In genomic region chr6:37819177-37819801, GRCh38 we compare ENCODE assay signal across 1 cellular context.
TF ChIP-seq lines count a peak whose summit lies in the region.

ZFAND3 (plus strand) TSS chr6:37819727; CDS start chr6:37819946, 219 bp downstream.

TF ChIP-seq in HepG2, 621 proteins besides CTCF, POLR2A, EP300 and RAD21 (continued from another document and continues in another):
- TF ChIP-seq ZBTB37 (CRISPR knock-in tag; IDR thresholded peaks at IDR 0.05) = no peak
- TF ChIP-seq GATAD2A (CRISPR knock-in tag; IDR thresholded peaks at IDR 0.05) = no peak
- peak; percentile 71; the same call in 1 of the 2 replicates for TF ChIP-seq YEATS2 (CRISPR knock-in tag; IDR thresholded peaks at IDR 0.05; ENCODE audit: borderline replicate concordance)
- 0 out of 2 replicates have a peak, but pooled peaks have one; percentile 3 for TF ChIP-seq STAG1 (CRISPR knock-in tag; IDR thresholded peaks at IDR 0.05)
- TF ChIP-seq, protein P1, sequence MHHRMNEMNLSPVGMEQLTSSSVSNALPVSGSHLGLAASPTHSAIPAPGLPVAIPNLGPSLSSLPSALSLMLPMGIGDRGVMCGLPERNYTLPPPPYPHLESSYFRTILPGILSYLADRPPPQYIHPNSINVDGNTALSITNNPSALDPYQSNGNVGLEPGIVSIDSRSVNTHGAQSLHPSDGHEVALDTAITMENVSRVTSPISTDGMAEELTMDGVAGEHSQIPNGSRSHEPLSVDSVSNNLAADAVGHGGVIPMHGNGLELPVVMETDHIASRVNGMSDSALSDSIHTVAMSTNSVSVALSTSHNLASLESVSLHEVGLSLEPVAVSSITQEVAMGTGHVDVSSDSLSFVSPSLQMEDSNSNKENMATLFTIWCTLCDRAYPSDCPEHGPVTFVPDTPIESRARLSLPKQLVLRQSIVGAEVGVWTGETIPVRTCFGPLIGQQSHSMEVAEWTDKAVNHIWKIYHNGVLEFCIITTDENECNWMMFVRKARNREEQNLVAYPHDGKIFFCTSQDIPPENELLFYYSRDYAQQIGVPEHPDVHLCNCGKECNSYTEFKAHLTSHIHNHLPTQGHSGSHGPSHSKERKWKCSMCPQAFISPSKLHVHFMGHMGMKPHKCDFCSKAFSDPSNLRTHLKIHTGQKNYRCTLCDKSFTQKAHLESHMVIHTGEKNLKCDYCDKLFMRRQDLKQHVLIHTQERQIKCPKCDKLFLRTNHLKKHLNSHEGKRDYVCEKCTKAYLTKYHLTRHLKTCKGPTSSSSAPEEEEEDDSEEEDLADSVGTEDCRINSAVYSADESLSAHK (CRISPR knock-in tag; IDR thresholded peaks at IDR 0.05; ENCODE audit: borderline replicate concordance) = no peak
- TF ChIP-seq ZNF441 (CRISPR knock-in tag; IDR thresholded peaks at IDR 0.05; ENCODE audit: borderline replicate concordance) = peak; percentile 79; the same call in 1 of the 2 replicates
- no peak for TF ChIP-seq ADNP (CRISPR knock-in tag; IDR thresholded peaks at IDR 0.05)
- TF ChIP-seq ZNF143 (CRISPR knock-in tag; IDR thresholded peaks at IDR 0.05) = peak; percentile 43; the same call in 1 of the 2 replicates
- TF ChIP-seq ZKSCAN1 (IDR thresholded peaks at IDR 0.05; ENCODE audit: low read length) = 0 out of 2 replicates have a peak, but pooled peaks have one; percentile 2
- TF ChIP-seq ZGPAT (CRISPR knock-in tag; IDR thresholded peaks at IDR 0.05) = peak; percentile 92
- peak; percentile 56; the same call in 1 of the 2 replicates for TF ChIP-seq SMAD1 (CRISPR knock-in tag; IDR thresholded peaks at IDR 0.05; ENCODE audit: borderline replicate concordance, low read depth)
- peak; percentile 25; the same call in 1 of the 2 replicates for TF ChIP-seq ZNF777 (CRISPR knock-in tag; IDR thresholded peaks at IDR 0.05)
- TF ChIP-seq, protein P2, sequence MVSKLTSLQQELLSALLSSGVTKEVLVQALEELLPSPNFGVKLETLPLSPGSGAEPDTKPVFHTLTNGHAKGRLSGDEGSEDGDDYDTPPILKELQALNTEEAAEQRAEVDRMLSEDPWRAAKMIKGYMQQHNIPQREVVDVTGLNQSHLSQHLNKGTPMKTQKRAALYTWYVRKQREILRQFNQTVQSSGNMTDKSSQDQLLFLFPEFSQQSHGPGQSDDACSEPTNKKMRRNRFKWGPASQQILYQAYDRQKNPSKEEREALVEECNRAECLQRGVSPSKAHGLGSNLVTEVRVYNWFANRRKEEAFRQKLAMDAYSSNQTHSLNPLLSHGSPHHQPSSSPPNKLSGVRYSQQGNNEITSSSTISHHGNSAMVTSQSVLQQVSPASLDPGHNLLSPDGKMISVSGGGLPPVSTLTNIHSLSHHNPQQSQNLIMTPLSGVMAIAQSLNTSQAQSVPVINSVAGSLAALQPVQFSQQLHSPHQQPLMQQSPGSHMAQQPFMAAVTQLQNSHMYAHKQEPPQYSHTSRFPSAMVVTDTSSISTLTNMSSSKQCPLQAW (CRISPR knock-in tag; IDR thresholded peaks at IDR 0.05) = peak; percentile 74
- no peak; the same call in 1 of the 2 replicates for TF ChIP-seq ZNF552 (CRISPR knock-in tag; IDR thresholded peaks at IDR 0.05; ENCODE audit: borderline replicate concordance)
- TF ChIP-seq ZNF331 (CRISPR knock-in tag; IDR thresholded peaks at IDR 0.05) = 0 out of 2 replicates have a peak, but pooled peaks have one; percentile 29
- no peak for TF ChIP-seq ZBTB7A (CRISPR knock-in tag; IDR thresholded peaks at IDR 0.05)
- TF ChIP-seq ZBTB3 (CRISPR knock-in tag; IDR thresholded peaks at IDR 0.05; ENCODE audit: borderline replicate concordance, low read depth) = no peak
- TF ChIP-seq, protein P3, sequence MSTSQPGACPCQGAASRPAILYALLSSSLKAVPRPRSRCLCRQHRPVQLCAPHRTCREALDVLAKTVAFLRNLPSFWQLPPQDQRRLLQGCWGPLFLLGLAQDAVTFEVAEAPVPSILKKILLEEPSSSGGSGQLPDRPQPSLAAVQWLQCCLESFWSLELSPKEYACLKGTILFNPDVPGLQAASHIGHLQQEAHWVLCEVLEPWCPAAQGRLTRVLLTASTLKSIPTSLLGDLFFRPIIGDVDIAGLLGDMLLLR (CRISPR knock-in tag; IDR thresholded peaks at IDR 0.05) = 0 out of 2 replicates have a peak, but pooled peaks have one; percentile 24
- TF ChIP-seq ZNF501 (CRISPR knock-in tag; IDR thresholded peaks at IDR 0.05) = peak; percentile 98
- TF ChIP-seq, protein P4, sequence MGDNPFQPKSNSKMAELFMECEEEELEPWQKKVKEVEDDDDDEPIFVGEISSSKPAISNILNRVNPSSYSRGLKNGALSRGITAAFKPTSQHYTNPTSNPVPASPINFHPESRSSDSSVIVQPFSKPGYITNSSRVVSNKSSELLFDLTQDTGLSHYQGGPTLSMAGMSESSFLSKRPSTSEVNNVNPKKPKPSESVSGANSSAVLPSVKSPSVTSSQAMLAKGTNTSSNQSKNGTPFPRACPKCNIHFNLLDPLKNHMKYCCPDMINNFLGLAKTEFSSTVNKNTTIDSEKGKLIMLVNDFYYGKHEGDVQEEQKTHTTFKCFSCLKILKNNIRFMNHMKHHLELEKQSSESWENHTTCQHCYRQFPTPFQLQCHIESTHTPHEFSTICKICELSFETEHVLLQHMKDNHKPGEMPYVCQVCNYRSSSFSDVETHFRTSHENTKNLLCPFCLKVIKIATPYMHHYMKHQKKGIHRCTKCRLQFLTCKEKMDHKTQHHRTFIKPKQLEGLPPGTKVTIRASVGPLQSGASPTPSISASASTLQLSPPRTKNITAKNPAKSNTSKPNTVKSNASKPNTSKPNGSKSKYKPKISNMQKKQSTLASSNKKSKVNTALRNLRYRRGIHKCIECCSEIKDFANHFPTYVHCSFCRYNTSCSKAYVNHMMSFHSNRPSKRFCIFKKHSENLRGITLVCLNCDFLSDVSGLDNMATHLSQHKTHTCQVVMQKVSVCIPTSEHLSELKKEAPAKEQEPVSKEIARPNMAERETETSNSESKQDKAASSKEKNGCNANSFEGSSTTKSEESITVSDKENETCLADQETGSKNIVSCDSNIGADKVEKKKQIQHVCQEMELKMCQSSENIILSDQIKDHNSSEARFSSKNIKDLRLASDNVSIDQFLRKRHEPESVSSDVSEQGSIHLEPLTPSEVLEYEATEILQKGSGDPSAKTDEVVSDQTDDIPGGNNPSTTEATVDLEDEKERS (CRISPR knock-in tag; IDR thresholded peaks at IDR 0.05) = peak; percentile 45
- TF ChIP-seq ATF2 (CRISPR knock-in tag; IDR thresholded peaks at IDR 0.05) = peak; percentile 50; the same call in 1 of the 2 replicates
- peak; percentile 9; the same call in 1 of the 2 replicates for TF ChIP-seq ZNF780A (CRISPR knock-in tag; IDR thresholded peaks at IDR 0.05)
- no peak for TF ChIP-seq ZSCAN25 (CRISPR knock-in tag; IDR thresholded peaks at IDR 0.05)
- TF ChIP-seq U2AF1 (optimal IDR thresholded peaks at IDR 0.05; ENCODE audit: low read depth, low read length) = no peak
- TF ChIP-seq ZNF670 (CRISPR knock-in tag; IDR thresholded peaks at IDR 0.05; ENCODE audit: borderline replicate concordance) = peak; percentile 69; the same call in 1 of the 2 replicates
- TF ChIP-seq TBP (CRISPR knock-in tag; IDR thresholded peaks at IDR 0.05) = no peak
- TF ChIP-seq ZNF724P (CRISPR knock-in tag; IDR thresholded peaks at IDR 0.05; ENCODE audit: borderline replicate concordance) = no peak
- TF ChIP-seq SNAPC5 (CRISPR knock-in tag; IDR thresholded peaks at IDR 0.05; ENCODE audit: borderline replicate concordance) = no peak
- peak; percentile 88 for TF ChIP-seq RBFOX2 (IDR thresholded peaks at IDR 0.05; ENCODE audit: low read depth, low read length)
- TF ChIP-seq RFXANK (CRISPR knock-in tag; IDR thresholded peaks at IDR 0.05) = 0 out of 2 replicates have a peak, but pooled peaks have one; percentile 34
- peak; percentile 89 for TF ChIP-seq HNRNPLL (IDR thresholded peaks at IDR 0.05; ENCODE audit: low read depth, low read length, poor library complexity, severe bottlenecking)
- TF ChIP-seq ZNF253 (CRISPR knock-in tag; IDR thresholded peaks at IDR 0.05; ENCODE audit: borderline replicate concordance) = no peak
- peak; percentile 30; the same call in 1 of the 2 replicates for TF ChIP-seq ZNF629 (CRISPR knock-in tag; conservative IDR thresholded peaks at IDR 0.05)
- TF ChIP-seq PITX1 (CRISPR knock-in tag; IDR thresholded peaks at IDR 0.05) = peak; percentile 77
- TF ChIP-seq FOXO1 (CRISPR knock-in tag; IDR thresholded peaks at IDR 0.05) = peak; percentile 76
- TF ChIP-seq ZSCAN5A (CRISPR knock-in tag; IDR thresholded peaks at IDR 0.05; ENCODE audit: borderline replicate concordance) = 0 out of 2 replicates have a peak, but pooled peaks have one; percentile 6
- TF ChIP-seq NFKB2 (CRISPR knock-in tag; IDR thresholded peaks at IDR 0.05; ENCODE audit: borderline replicate concordance) = peak; percentile 45; the same call in 1 of the 2 replicates
- peak; percentile 80 for TF ChIP-seq THAP11 (CRISPR knock-in tag; IDR thresholded peaks at IDR 0.05)
- TF ChIP-seq ZBTB8A (CRISPR knock-in tag; IDR thresholded peaks at IDR 0.05; ENCODE audit: borderline replicate concordance, low read depth) = no peak
- TF ChIP-seq ZNF430 (CRISPR knock-in tag; IDR thresholded peaks at IDR 0.05) = no peak; the same call in none of the 2 replicates
- TF ChIP-seq ZNF235 (CRISPR knock-in tag; IDR thresholded peaks at IDR 0.05; ENCODE audit: borderline replicate concordance) = peak; percentile 83; the same call in 1 of the 2 replicates
- TF ChIP-seq TOE1 (CRISPR knock-in tag; IDR thresholded peaks at IDR 0.05) = 0 out of 2 replicates have a peak, but pooled peaks have one; percentile 50
- 0 out of 2 replicates have a peak, but pooled peaks have one; percentile 16 for TF ChIP-seq ZNF513 (CRISPR knock-in tag; conservative IDR thresholded peaks at IDR 0.05)
- TF ChIP-seq PCBP1 (IDR thresholded peaks at IDR 0.05; ENCODE audit: borderline replicate concordance, low read depth, low read length) = peak; percentile 97
- TF ChIP-seq ZNF841 (CRISPR knock-in tag; IDR thresholded peaks at IDR 0.05; ENCODE audit: borderline replicate concordance) = no peak; the same call in 1 of the 2 replicates
- peak; percentile 63; the same call in 1 of the 2 replicates for TF ChIP-seq GZF1 (CRISPR knock-in tag; IDR thresholded peaks at IDR 0.05)
- TF ChIP-seq ZNF652 (CRISPR knock-in tag; IDR thresholded peaks at IDR 0.05; ENCODE audit: borderline replicate concordance, low read depth) = peak; percentile 10; the same call in 1 of the 2 replicates
- peak; percentile 11; the same call in 1 of the 2 replicates for TF ChIP-seq ZNF740 (CRISPR knock-in tag; IDR thresholded peaks at IDR 0.05)
- no peak for TF ChIP-seq DPF2 (CRISPR knock-in tag; IDR thresholded peaks at IDR 0.05; ENCODE audit: borderline replicate concordance, low read depth)
- TF ChIP-seq ZNF709 (CRISPR knock-in tag; IDR thresholded peaks at IDR 0.05) = 0 out of 2 replicates have a peak, but pooled peaks have one; percentile 32
